11 cellular contexts compared by ENCODE assay signal in the genomic region with DNA sequence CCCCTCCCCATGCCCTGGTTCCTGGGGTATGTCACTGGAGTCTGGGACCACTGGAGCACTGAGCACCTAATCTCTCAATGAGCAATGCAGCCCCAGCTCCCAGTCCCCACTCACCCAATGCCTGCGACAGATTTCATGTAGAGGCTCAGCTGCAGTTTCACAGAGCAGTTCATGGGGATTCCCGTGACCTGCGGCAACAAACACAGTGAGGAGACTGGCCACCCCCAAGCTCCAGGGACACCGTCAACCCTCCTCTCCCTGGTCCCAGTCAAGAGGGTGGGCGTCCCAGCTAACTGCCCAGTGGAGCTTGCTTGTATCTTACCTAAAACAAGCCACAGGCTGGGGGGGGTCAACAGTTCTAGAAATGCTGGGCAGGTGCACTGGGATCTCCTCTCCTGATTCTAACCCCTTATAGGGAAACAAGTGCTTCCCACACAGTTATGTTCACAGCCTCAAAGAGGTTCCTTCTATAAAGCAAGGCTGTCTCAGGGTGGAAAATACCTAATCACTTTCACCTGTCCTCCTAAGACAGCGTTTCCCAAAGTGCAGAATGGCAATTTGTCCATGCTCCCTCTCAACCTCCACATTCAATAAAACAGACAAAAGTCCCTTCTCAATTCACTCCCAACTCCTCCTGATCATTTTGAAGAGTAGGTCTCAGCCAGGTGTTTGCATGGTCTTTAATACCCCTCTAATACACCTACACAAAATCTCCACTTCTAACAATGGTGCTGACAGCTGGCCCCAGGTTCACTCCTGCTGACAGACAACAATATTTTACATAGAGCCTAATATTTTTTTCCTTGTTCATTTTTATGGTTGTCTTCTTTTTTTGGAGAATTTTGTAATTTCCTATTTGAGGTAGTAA.
DNase-seq lines count a peak whose midpoint lies in the region; ATAC-seq and TF ChIP-seq lines count a peak whose summit lies in the region.
"Had no signal": no experiment of that assay in that cellular context is flagged by ENCODE, and none has a peak within 500 bp of the region (broad histone marks: within the 10 kb centered on the region; RNA-seq: fewer than 3 reads in every experiment).

No MANE protein-coding gene starts in this region.

- no peak overlapping the region for H3K4me3 Mint-ChIP-seq in activated CD4-positive, alpha-beta T cell treated with anti-CD3 and anti-CD28 coated beads for 36 hours
- H3K4me3 Mint-ChIP-seq in nephron progenitor cell = no peak overlapping the region

- DNase-seq in activated CD4-positive, alpha-beta T cell treated with anti-CD3 and anti-CD28 coated beads for 36 hours = peak; percentile 21
- no peak for DNase-seq in activated CD4-positive, alpha-beta T cell treated with anti-CD3 and anti-CD28 coated beads for 1 hour
- no peak for DNase-seq in nephron progenitor cell
- no peak for DNase-seq in amniotic stem cell (lab: John Stamatoyannopoulos, UW)
- DNase-seq in Kasumi-1 (lab: John Stamatoyannopoulos, UW) = no peak
- DNase-seq: NCI-H1048; nucleus accumbens; stimulated activated CD4-positive, alpha-beta T cell treated with anti-CD3 and anti-CD28 coated beads, Interleukin-12 subunit alpha, Interleukin-12 subunit beta, amount 100 ng/mL, for 4 hours had no signal

- no peak overlapping the region for H3K27ac Mint-ChIP-seq in activated CD4-positive, alpha-beta T cell treated with anti-CD3 and anti-CD28 coated beads for 36 hours
- H3K27ac Mint-ChIP-seq in nephron progenitor cell = peak overlapping the region; percentile 4

- no peak for TF ChIP-seq CTCF in nephron progenitor cell (IDR thresholded peaks at IDR 0.05)

- POLR2A ChIA-PET in activated CD4-positive, alpha-beta T cell treated with anti-CD3 and anti-CD28 coated beads for 36 hours (lab: Charles Lee) = interaction anchor here (0.6 kb wide), 1 partner anchor 11 kb away, joined by 3 read pairs; no protein-coding TSS in a partner anchor

- no peaks in the 10 kb centered on the region for H3K9me3 Mint-ChIP-seq in activated CD4-positive, alpha-beta T cell treated with anti-CD3 and anti-CD28 coated beads for 36 hours (ENCODE audit: low read depth)
- H3K9me3 Mint-ChIP-seq in nephron progenitor cell = peaks cover 4% of the 10 kb centered on the region

- H3K4me1 Mint-ChIP-seq in activated CD4-positive, alpha-beta T cell treated with anti-CD3 and anti-CD28 coated beads for 36 hours = peaks cover 24% of the 10 kb centered on the region
- peaks cover 31% of the 10 kb centered on the region for H3K4me1 Mint-ChIP-seq in nephron progenitor cell

- intact Hi-C loops in activated CD4-positive, alpha-beta T cell treated with anti-CD3 and anti-CD28 coated beads for 36 hours (cut with DNase I, micrococcal nuclease) = no loop called here

- peaks cover 8% of the 10 kb centered on the region for H3K36me3 Mint-ChIP-seq in activated CD4-positive, alpha-beta T cell treated with anti-CD3 and anti-CD28 coated beads for 36 hours (ENCODE audit: low read depth)
- peaks cover 22% of the 10 kb centered on the region for H3K36me3 Mint-ChIP-seq in nephron progenitor cell (ENCODE audit: low read depth)

- no peaks in the 10 kb centered on the region for H3K27me3 Mint-ChIP-seq in activated CD4-positive, alpha-beta T cell treated with anti-CD3 and anti-CD28 coated beads for 36 hours
- no peaks in the 10 kb centered on the region for H3K27me3 Mint-ChIP-seq in nephron progenitor cell (ENCODE audit: low read depth, poor library complexity)

- no peak for ATAC-seq in activated CD4-positive, alpha-beta T cell treated with anti-CD3 and anti-CD28 coated beads for 36 hours
- ATAC-seq in GM21390 (IDR thresholded peaks at IDR 0.05; ENCODE audit: unreplicated experiment) (peak; percentile 63), HG03066 (IDR thresholded peaks at IDR 0.05; ENCODE audit: low read depth, unreplicated experiment) (peak; percentile 66), GM19452 (IDR thresholded peaks at IDR 0.05; ENCODE audit: unreplicated experiment) (no peak)

- CTCF ChIA-PET in activated CD4-positive, alpha-beta T cell treated with anti-CD3 and anti-CD28 coated beads for 36 hours (lab: Charles Lee) = interaction anchor here (0.6 to 0.8 kb wide), 3 partner anchors 26 to 778 kb away, joined by 3 to 7 read pairs (median 3); no protein-coding TSS in a partner anchor

Comparison
In these comparisons a context has a peak if more than half of its experiments do, and no peak if none do; other contexts are left out.
1. ATAC-seq: peak in GM21390 (single experiment) and HG03066 (single experiment); none in activated CD4-positive, alpha-beta T cell treated with anti-CD3 and anti-CD28 coated beads for 36 hours (single experiment) and GM19452 (single experiment).